Comparison of ENCODE assay signal across 20 cellular contexts in the genomic region with DNA sequence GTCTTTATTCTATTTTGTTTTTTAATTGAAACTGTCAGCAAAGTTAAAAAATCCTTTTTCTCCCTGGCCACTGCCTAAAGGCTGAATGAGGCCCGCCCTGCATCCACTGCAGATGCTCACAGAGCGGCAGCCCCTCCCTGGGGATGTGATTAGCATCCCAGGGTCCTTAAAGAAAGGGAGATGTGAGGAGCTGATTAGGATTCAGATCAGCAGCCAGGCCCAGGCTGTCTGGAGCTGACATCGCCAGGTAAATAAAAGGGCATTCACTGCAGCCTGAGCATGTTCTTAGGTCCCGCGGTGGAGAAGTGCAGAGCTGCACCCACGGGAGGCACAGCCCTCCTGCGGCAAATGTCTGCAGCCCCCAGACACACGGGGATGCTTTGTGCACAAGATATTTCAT.
DNase-seq lines count a peak whose midpoint lies in the region; ATAC-seq and TF ChIP-seq lines count a peak whose summit lies in the region.
"Had no signal": no experiment of that assay in that cellular context is flagged by ENCODE, and none has a peak within 500 bp of the region (broad histone marks: within the 10 kb centered on the region; RNA-seq: fewer than 3 reads in every experiment).

No MANE protein-coding gene starts in this region.

- no peak for ATAC-seq in left lobe of liver

- no peak overlapping the region for H3K4me3 Mint-ChIP-seq in endodermal cell
- H3K4me3 Mint-ChIP-seq in osteocyte (ENCODE audit: unreplicated experiment), result no peak overlapping the region
- no peak overlapping the region for H3K4me3 Mint-ChIP-seq in progenitor cell of endocrine pancreas (ENCODE audit: low read depth)
- H3K4me3 Mint-ChIP-seq: IgD-negative memory B cell; T-helper 1 cell treated with Interleukin-12 subunit alpha and Interleukin-12 subunit beta and Interleukin-4 antibody, amounts not matched to agents 30 μg/mL and 1 μg/mL, for 36 hours had no signal

- H3K4me1 Mint-ChIP-seq in endodermal cell (peaks cover 36% of the 10 kb centered on the region), osteocyte (ENCODE audit: unreplicated experiment) (peaks cover 56% of the 10 kb centered on the region), progenitor cell of endocrine pancreas (ENCODE audit: low read depth) (peaks cover 18% of the 10 kb centered on the region)

- H3K27me3 ChIP-seq in endodermal cell (ENCODE audit: control insufficient read depth, insufficient read depth, low read length, poor library complexity, severe bottlenecking), result peaks cover 69% of the 10 kb centered on the region
- H3K27me3 ChIP-seq: BE2C, Peyer's patch, SJCRH30 had no signal

- TF ChIP-seq CTCF in endodermal cell (conservative IDR thresholded peaks at IDR 0.05), result no peak
- TF ChIP-seq CTCF in osteocyte (IDR thresholded peaks at IDR 0.05), result no peak
- TF ChIP-seq CTCF in progenitor cell of endocrine pancreas (IDR thresholded peaks at IDR 0.05; ENCODE audit: unreplicated experiment), result no peak

- H3K4me3 ChIP-seq in endodermal cell (ENCODE audit: low read length), result no peak overlapping the region
- H3K4me3 ChIP-seq: A549, Peyer's patch, SJCRH30 had no signal

- H3K27me3 Mint-ChIP-seq in endodermal cell (ENCODE audit: insufficient read depth), result peaks cover 66% of the 10 kb centered on the region
- H3K27me3 Mint-ChIP-seq in osteocyte (ENCODE audit: unreplicated experiment), result no peaks in the 10 kb centered on the region
- H3K27me3 Mint-ChIP-seq in progenitor cell of endocrine pancreas, result peaks cover 27% of the 10 kb centered on the region

- no peaks in the 10 kb centered on the region for H3K9me3 ChIP-seq in endodermal cell (ENCODE audit: control insufficient read depth, low read length)
- H3K9me3 ChIP-seq: A549, BE2C, Peyer's patch, SJCRH30 had no signal

- H3K36me3 ChIP-seq in endodermal cell (ENCODE audit: control insufficient read depth, insufficient read depth, low read length), result no peaks in the 10 kb centered on the region
- H3K36me3 ChIP-seq: BE2C, Peyer's patch, SJCRH30 had no signal

- no peak overlapping the region for H3K9ac ChIP-seq in endodermal cell (ENCODE audit: extremely low read depth, low read length, poor library complexity, severe bottlenecking)

- peak; percentile 3 for DNase-seq in NCI-H82 (lab: John Stamatoyannopoulos, UW)
- no peak for DNase-seq in NCI-H82 treated with DMSO at 0.1 percent for 48 hours (lab: John Stamatoyannopoulos, UW; ENCODE audit: unreplicated experiment)
- DNase-seq in NCI-H2171 (lab: John Stamatoyannopoulos, UW), result peak; percentile 64
- DNase-seq in endodermal cell, result peak; percentile 67
- peak; percentile 38 for DNase-seq in osteocyte (ENCODE audit: extremely low spot score, unreplicated experiment)
- no peak for DNase-seq in GOT3 (lab: John Stamatoyannopoulos, UW)
- no peak for DNase-seq in progenitor cell of endocrine pancreas (ENCODE audit: low spot score, unreplicated experiment)
- no peak for DNase-seq in left lobe of liver (ENCODE audit: low spot score)
- DNase-seq: BE2C, COR-L47, DMS153, NCI-H1105 treated with DMSO at 0.1 percent for 48 hours, NCI-H187, NCI-H2107, NCI-H345, Peyer's patch, SJCRH30 had no signal

- H3K36me3 Mint-ChIP-seq in endodermal cell (ENCODE audit: low read depth) (no peaks in the 10 kb centered on the region), osteocyte (ENCODE audit: unreplicated experiment) (no peaks in the 10 kb centered on the region), progenitor cell of endocrine pancreas (ENCODE audit: insufficient read depth) (no peaks in the 10 kb centered on the region)
- H3K36me3 Mint-ChIP-seq: IgD-negative memory B cell had no signal

- H3K9me3 Mint-ChIP-seq in endodermal cell (no peaks in the 10 kb centered on the region), osteocyte (ENCODE audit: unreplicated experiment) (no peaks in the 10 kb centered on the region), progenitor cell of endocrine pancreas (ENCODE audit: low read depth) (no peaks in the 10 kb centered on the region)
- H3K9me3 Mint-ChIP-seq: IgD-negative memory B cell; T-helper 1 cell treated with Interleukin-12 subunit alpha and Interleukin-12 subunit beta and Interleukin-4 antibody, amounts not matched to agents 30 μg/mL and 1 μg/mL, for 36 hours had no signal

- no peak overlapping the region for H3K27ac Mint-ChIP-seq in endodermal cell
- no peak overlapping the region for H3K27ac Mint-ChIP-seq in osteocyte (ENCODE audit: unreplicated experiment)
- H3K27ac Mint-ChIP-seq in progenitor cell of endocrine pancreas, result no peak overlapping the region
- H3K27ac Mint-ChIP-seq: IgD-negative memory B cell; T-helper 1 cell treated with Interleukin-12 subunit alpha and Interleukin-12 subunit beta and Interleukin-4 antibody, amounts not matched to agents 30 μg/mL and 1 μg/mL, for 36 hours had no signal

- WGBS in endodermal cell (ENCODE audit: insufficient coverage in 1 of 2, insufficient read length in 1 of 2), 2 experiments, result 59 to 73% methylated on average over 6 to 8 of the region's 8 CpGs

- H3K4me1 ChIP-seq in endodermal cell (ENCODE audit: control insufficient read depth, insufficient read depth, low read length), result peaks cover 24% of the 10 kb centered on the region
- H3K4me1 ChIP-seq: A549, SJCRH30 had no signal

- no peak overlapping the region for H3K27ac ChIP-seq in endodermal cell (ENCODE audit: low read depth, low read length)
- H3K27ac ChIP-seq: A549, Peyer's patch, SJCRH30 had no signal

Comparison
In these comparisons a context has a peak if more than half of its experiments do, and no peak if none do; other contexts are left out.
1. DNase-seq: peak in NCI-H82 (single experiment), NCI-H2171 (single experiment), endodermal cell (single experiment) and osteocyte (single experiment); none in NCI-H82 treated with DMSO at 0.1 percent for 48 hours (single experiment), GOT3 (single experiment), progenitor cell of endocrine pancreas (single experiment) and left lobe of liver (single experiment).